13 cellular contexts compared by ENCODE assay signal in genomic region chr21:39079617-39080016, GRCh38.
DNase-seq lines count a peak whose midpoint lies in the region; ATAC-seq and TF ChIP-seq lines count a peak whose summit lies in the region.
"Had no signal": no experiment of that assay in that cellular context is flagged by ENCODE, and none has a peak within 500 bp of the region (broad histone marks: within the 10 kb centered on the region; RNA-seq: fewer than 3 reads in every experiment).

No MANE protein-coding gene starts in this region.

- no peaks in the 10 kb centered on the region for H3K9me2 ChIP-seq in Karpas-422 (replicated peaks; ENCODE audit: insufficient read depth, low read length)

- intact Hi-C loops in esophagus squamous epithelium (cut with DNase I): no loop called here
- intact Hi-C loops in lower leg skin (cut with DNase I; ENCODE audit: low total_unique reads): no loop called here
- intact Hi-C loops in stomach (cut with DNase I; ENCODE audit: low total_unique reads): no loop called here

- TF ChIP-seq POLR2A in esophagus squamous epithelium (IDR thresholded peaks at IDR 0.05) (no peak), lower leg skin (IDR thresholded peaks at IDR 0.05) (no peak), stomach (IDR thresholded peaks at IDR 0.05) (no peak)

- H3K9me3 ChIP-seq in esophagus squamous epithelium (peaks cover 0 to 10% (median 0%) of the 10 kb centered on the region in 3 donors), stomach (peaks cover 0 to 13% (median 8%) of the 10 kb centered on the region in 4 donors), Karpas-422 (ENCODE audit: low read length) (no peaks in the 10 kb centered on the region)

- no peak overlapping the region for H3K4me2 ChIP-seq in Karpas-422 (ENCODE audit: low read depth, low read length, poor library complexity, severe bottlenecking)

- H3K4me3 ChIP-seq in esophagus squamous epithelium (no peak overlapping the region), lower leg skin (ENCODE audit: low read depth, poor library complexity, severe bottlenecking) (no peak overlapping the region), stomach (no peak overlapping the region), Karpas-422 (ENCODE audit: low read length) (no peak overlapping the region)

- ATAC-seq in HG03097 (IDR thresholded peaks at IDR 0.05; ENCODE audit: low FRiP score, unreplicated experiment) (no peak), HG02642 (IDR thresholded peaks at IDR 0.05; ENCODE audit: poor library complexity, unreplicated experiment) (no peak)

- 57 to 71% methylated on average over 12 to 15 of the region's 15 CpGs for WGBS in esophagus squamous epithelium, 2 donors
- 57 to 60% methylated on average over 15 of the region's 15 CpGs for WGBS in lower leg skin, 2 donors
- 79 to 86% (median 83%) methylated on average over 15 of the region's 15 CpGs for WGBS in stomach, 5 donors

- H3K27me3 ChIP-seq in esophagus squamous epithelium: no peaks in the 10 kb centered on the region
- no peaks in the 10 kb centered on the region for H3K27me3 ChIP-seq in stomach
- H3K27me3 ChIP-seq in Karpas-422 (ENCODE audit: low read length): no peaks in the 10 kb centered on the region

- H2AFZ ChIP-seq in Karpas-422 (ENCODE audit: low read length): no peak overlapping the region

- H3K36me3 ChIP-seq in esophagus squamous epithelium (no peaks in the 10 kb centered on the region), stomach (no peaks in the 10 kb centered on the region), Karpas-422 (ENCODE audit: insufficient read depth, low read length) (no peaks in the 10 kb centered on the region)

- TF ChIP-seq CTCF in esophagus squamous epithelium (IDR thresholded peaks at IDR 0.05) (no peak), lower leg skin (IDR thresholded peaks at IDR 0.05) (no peak), stomach (IDR thresholded peaks at IDR 0.05) (no peak)

- no peaks in the 10 kb centered on the region for H4K20me1 ChIP-seq in Karpas-422 (ENCODE audit: insufficient read depth, low read depth, low read length)

- DNase-seq in NOMO-1 (lab: John Stamatoyannopoulos, UW; ENCODE audit: unreplicated experiment in 2 of 2): peak; percentile 92 to 99
- peak; percentile 20 for DNase-seq in esophagus squamous epithelium (lab: John Stamatoyannopoulos, UW)
- DNase-seq in lower leg skin (ENCODE audit: low spot score in 2 of 2): peak; percentile 80 to 94
- peak; percentile 60 for DNase-seq in stomach
- DNase-seq in NCI-H1417 treated with DMSO at 0.1 percent for 48 hours (lab: John Stamatoyannopoulos, UW): no peak
- DNase-seq in Karpas-422: no peak
- DNase-seq: activated CD4-positive, alpha-beta T cell treated with anti-CD3 and anti-CD28 coated beads, Interleukin-2, amount 50 U/mL, for 1 hour; activated naive CD4-positive, alpha-beta T cell treated with Interleukin-2 at 50 U/mL for 16 hours; NCI-H524 treated with DMSO at 0.1 percent for 48 hours; stimulated activated CD4-positive, alpha-beta T cell treated with anti-CD3 and anti-CD28 coated beads, Interleukin-4, amount 100 ng/mL, for 24 hours; SW 1271 had no signal

- H3K4me1 ChIP-seq in esophagus squamous epithelium: peaks cover 3 to 47% (median 20%) of the 10 kb centered on the region in 3 donors
- peaks cover 0 to 24% (median 19%) of the 10 kb centered on the region in 4 donors for H3K4me1 ChIP-seq in stomach
- H3K4me1 ChIP-seq in Karpas-422 (ENCODE audit: low read length): no peaks in the 10 kb centered on the region

- no peaks in the 10 kb centered on the region for H3K79me2 ChIP-seq in Karpas-422 (ENCODE audit: low read length)

- TF ChIP-seq EP300 in stomach (IDR thresholded peaks at IDR 0.05): no peak

- peak overlapping the region; percentile 8 to 50 (median 30) for H3K27ac ChIP-seq in esophagus squamous epithelium
- H3K27ac ChIP-seq in stomach: peak overlapping the region in 3 of 5 donors; percentile 43 to 80 (median 69)
- H3K27ac ChIP-seq in Karpas-422 (ENCODE audit: low read length): no peak overlapping the region

- H3K9ac ChIP-seq in Karpas-422 (ENCODE audit: low read length): no peak overlapping the region

Comparison
In these comparisons a context has a peak if more than half of its experiments do, and no peak if none do; other contexts are left out.
1. DNase-seq: peak in NOMO-1 (2 of 2), esophagus squamous epithelium (single experiment), lower leg skin (2 of 2) and stomach (single experiment); none in NCI-H1417 treated with DMSO at 0.1 percent for 48 hours (single experiment) and Karpas-422 (single experiment).